Comparison of ENCODE assay signal across 20 cellular contexts in the genomic region with DNA sequence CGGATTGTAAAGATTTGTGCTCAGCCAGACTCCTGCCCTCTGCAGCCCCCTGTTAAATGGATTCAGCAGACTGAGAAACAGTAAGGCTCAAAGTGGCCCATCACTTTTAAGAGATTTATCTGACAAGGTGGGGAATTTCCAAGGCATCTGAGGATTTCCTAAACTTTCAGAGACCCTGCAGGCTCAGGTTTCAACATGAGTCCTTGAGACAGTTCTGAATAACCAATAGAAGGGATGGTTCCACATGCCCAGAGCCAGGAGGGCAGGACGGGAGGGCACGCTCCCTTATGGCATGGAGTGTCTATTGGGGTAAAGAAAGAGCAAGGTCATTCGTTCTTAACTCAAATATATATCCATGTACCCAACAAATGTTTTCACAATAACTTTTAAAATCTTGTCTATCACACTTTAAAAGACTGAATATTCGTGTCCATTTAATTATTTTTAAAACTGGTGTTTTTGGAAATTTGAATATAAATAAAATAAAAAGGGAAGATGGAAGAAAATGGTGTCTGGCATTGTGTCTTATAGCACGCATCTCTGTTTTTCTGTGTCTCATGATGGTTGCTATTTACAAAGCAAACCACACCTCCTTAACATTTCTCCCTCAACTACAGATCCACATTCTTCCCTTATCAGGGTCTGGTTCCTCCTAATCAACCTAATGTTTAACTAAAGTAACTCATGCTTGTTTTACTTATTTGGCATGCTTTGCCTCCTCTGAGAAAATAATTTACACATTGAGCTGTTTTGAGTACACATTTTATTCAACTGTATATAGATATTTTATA. TPM values are rescaled to one million over a fixed set of nuclear protein-coding genes. Genes with fewer than 3 reads are reported as not detected.
DNase-seq lines count a peak whose midpoint lies in the region; ATAC-seq and TF ChIP-seq lines count a peak whose summit lies in the region.
"Had no signal": no experiment of that assay in that cellular context is flagged by ENCODE, and none has a peak within 500 bp of the region (broad histone marks: within the 10 kb centered on the region; RNA-seq: fewer than 3 reads in every experiment).

No MANE protein-coding gene starts in this region.

- H3K9me3 ChIP-seq in right cardiac atrium (ENCODE audit: control insufficient read depth, low read length) = no peaks in the 10 kb centered on the region
- H3K9me3 ChIP-seq: BLaER1 treated with 17β-estradiol and CSF1 and Interleukin-3, amounts not matched to agents 10 nM and 100 nM; thoracic aorta had no signal

- peaks cover 30% of the 10 kb centered on the region for H3K4me1 Mint-ChIP-seq in nephron progenitor cell
- H3K4me1 Mint-ChIP-seq: activated naive CD4-positive, alpha-beta T cell treated with anti-CD3 and anti-CD28 coated beads, Interleukin-2, amount 50 U/mL, for 24 hours had no signal

- peak overlapping the region; percentile 7 for H3K4me3 Mint-ChIP-seq in nephron progenitor cell
- H3K4me3 Mint-ChIP-seq: activated naive CD4-positive, alpha-beta T cell treated with anti-CD3 and anti-CD28 coated beads, Interleukin-2, amount 50 U/mL, for 24 hours; activated T-cell treated with anti-CD3 and anti-CD28 coated beads, Interleukin-2, amount 50 U/mL, for 72 hours had no signal

- intact Hi-C loops in right cardiac atrium (cut with DNase I) = loop anchor here in 1 of 4 donors (10.0 kb wide), 1 partner anchor 243 kb away; no protein-coding TSS in a partner anchor

- H3K4me3 ChIP-seq in GM12865 (ENCODE audit: low read depth, low read length) (no peak overlapping the region), right cardiac atrium (ENCODE audit: low read length) (no peak overlapping the region)
- H3K4me3 ChIP-seq: BLaER1 treated with 17β-estradiol and CSF1 and Interleukin-3, amounts not matched to agents 10 nM and 100 nM; thoracic aorta had no signal

- peaks cover 6% of the 10 kb centered on the region for H3K27me3 Mint-ChIP-seq in nephron progenitor cell (ENCODE audit: low read depth, poor library complexity)
- H3K27me3 Mint-ChIP-seq: activated naive CD4-positive, alpha-beta T cell treated with anti-CD3 and anti-CD28 coated beads, Interleukin-2, amount 50 U/mL, for 24 hours had no signal

- H3K4me1 ChIP-seq in right cardiac atrium (ENCODE audit: control insufficient read depth, insufficient read depth, low read length) = no peaks in the 10 kb centered on the region
- H3K4me1 ChIP-seq: BLaER1 treated with 17β-estradiol and CSF1 and Interleukin-3, amounts not matched to agents 10 nM and 100 nM had no signal

- DNase-seq in GM12865 (ENCODE audit: low read depth) = peak; percentile 38
- peak; percentile 38 for DNase-seq in NCI-H226
- no peak for DNase-seq in right cardiac atrium
- DNase-seq in nephron progenitor cell = peak; percentile 22
- DNase-seq in CD1c-positive myeloid dendritic cell (ENCODE audit: extremely low spot score) = no peak
- DNase-seq in NK-92 treated with Interleukin-12 subunit alpha and Interleukin-12 subunit beta, amount 100 ng/mL, for 24 hours (lab: John Stamatoyannopoulos, UW) = no peak
- DNase-seq in cerebellar nuclear complex (lab: John Stamatoyannopoulos, UW) = no peak
- DNase-seq: activated CD4-positive, CD25-positive, alpha-beta regulatory T cell treated with anti-CD3 and anti-CD28 coated beads, Interleukin-2, amount 50 U/mL, for 72 hours; activated T-cell treated with anti-CD3 and anti-CD28 coated beads, Interleukin-2, amount 50 U/mL, for 72 hours; GOT3; NCI-H2107; NCI-H69; stimulated activated naive CD4-positive, alpha-beta T cell; T1000 had no signal

- WGBS in right cardiac atrium = 61% methylated on average over 6 of the region's 6 CpGs

- H3K36me3 Mint-ChIP-seq in nephron progenitor cell (ENCODE audit: low read depth) = no peaks in the 10 kb centered on the region
- H3K36me3 Mint-ChIP-seq: activated naive CD4-positive, alpha-beta T cell treated with anti-CD3 and anti-CD28 coated beads, Interleukin-2, amount 50 U/mL, for 24 hours had no signal

- H3K27ac Mint-ChIP-seq in nephron progenitor cell = peak overlapping the region; percentile 70
- H3K27ac Mint-ChIP-seq: activated naive CD4-positive, alpha-beta T cell treated with anti-CD3 and anti-CD28 coated beads, Interleukin-2, amount 50 U/mL, for 24 hours; activated T-cell treated with anti-CD3 and anti-CD28 coated beads, Interleukin-2, amount 50 U/mL, for 72 hours had no signal

- TF ChIP-seq CTCF in GM12865 (IDR thresholded peaks at IDR 0.05; ENCODE audit: insufficient read depth, low read depth, low read length, missing control alignments) (no peak), nephron progenitor cell (IDR thresholded peaks at IDR 0.05) (no peak)

- ATAC-seq in right cardiac atrium (peak; percentile 65 to 75), HG03175 (IDR thresholded peaks at IDR 0.05; ENCODE audit: unreplicated experiment) (no peak)
- ATAC-seq: activated T-cell treated with anti-CD3 and anti-CD28 coated beads, Interleukin-2, amount 50 U/mL, for 72 hours had no signal

- H3K9me3 Mint-ChIP-seq in nephron progenitor cell = no peaks in the 10 kb centered on the region
- H3K9me3 Mint-ChIP-seq: activated naive CD4-positive, alpha-beta T cell treated with anti-CD3 and anti-CD28 coated beads, Interleukin-2, amount 50 U/mL, for 24 hours had no signal

- H3K27me3 ChIP-seq in right cardiac atrium (ENCODE audit: control insufficient read depth, insufficient read depth) = no peaks in the 10 kb centered on the region
- H3K27me3 ChIP-seq: BLaER1 treated with 17β-estradiol and CSF1 and Interleukin-3, amounts not matched to agents 10 nM and 100 nM had no signal

- H3K27ac ChIP-seq in right cardiac atrium (ENCODE audit: low read length) = peak overlapping the region; percentile 66
- H3K27ac ChIP-seq: BLaER1 treated with 17β-estradiol and CSF1 and Interleukin-3, amounts not matched to agents 10 nM and 100 nM; thoracic aorta had no signal

RNA-seq across cellular contexts. Expression of a gene that starts 56.0 kb away (rescaled TPM):
- total RNA-seq in right cardiac atrium = 1 to 10 TPM in 3 of 4 donors, under 1 TPM in 1; 0.89 to 4.3 (median 2.3) TPM
- 0.34 TPM for polyA plus RNA-seq in right cardiac atrium
- total RNA-seq: activated CD8-positive, alpha-beta memory T cell treated with anti-CD3 and anti-CD28 coated beads for 36 hours; activated T-cell treated with anti-CD3 and anti-CD28 coated beads, Interleukin-2, amount 50 U/mL, for 72 hours; fibroblast of lung had no signal
- polyA plus RNA-seq: fibroblast of lung had no signal

Comparison
In these comparisons a context has a peak if more than half of its experiments do, and no peak if none do; other contexts are left out.
1. DNase-seq: peak in GM12865 (single experiment), NCI-H226 (single experiment) and nephron progenitor cell (single experiment); none in right cardiac atrium (0 of 3), CD1c-positive myeloid dendritic cell (single experiment), NK-92 treated with Interleukin-12 subunit alpha and Interleukin-12 subunit beta, amount 100 ng/mL, for 24 hours (single experiment) and cerebellar nuclear complex (0 of 2).